Comparison of ENCODE assay signal across 15 cellular contexts in genomic region chr6:134529921-134530320, GRCh38.
DNase-seq lines count a peak whose midpoint lies in the region; ATAC-seq and TF ChIP-seq lines count a peak whose summit lies in the region.
"Had no signal": no experiment of that assay in that cellular context is flagged by ENCODE, and none has a peak within 500 bp of the region (broad histone marks: within the 10 kb centered on the region; RNA-seq: fewer than 3 reads in every experiment).

No MANE protein-coding gene starts in this region.

- H3K36me3 Mint-ChIP-seq in GM23338 (ENCODE audit: low read depth), result no peaks in the 10 kb centered on the region
- no peaks in the 10 kb centered on the region for H3K36me3 Mint-ChIP-seq in endothelial cell (ENCODE audit: low read depth, unreplicated experiment)
- H3K36me3 Mint-ChIP-seq: immature natural killer cell; stimulated activated memory B cell treated with anti-CD40 and anti-IgM and Interleukin-4, amounts not matched to agents 10 μg/mL and 1 μg/mL and 100 μg/mL, for 72 hours had no signal

- no peaks in the 10 kb centered on the region for H3F3A ChIP-seq in GM23338 (replicated peaks; ENCODE audit: low read depth)

- DNase-seq in A172 (ENCODE audit: low spot score) (peak; percentile 21), EL (peak; percentile 39), SW480 (ENCODE audit: low spot score) (peak; percentile 90), fibroblast of mammary gland (ENCODE audit: low read depth) (peak; percentile 68), NCI-H345 (lab: John Stamatoyannopoulos, UW) (no peak), GM23338 (ENCODE audit: low spot score) (no peak), endothelial cell (ENCODE audit: low spot score) (no peak), vagina (ENCODE audit: extremely low spot score in 2 of 2) (no peak)
- DNase-seq: activated CD4-positive, alpha-beta T cell treated with anti-CD3 and anti-CD28 coated beads for 36 hours; adrenal gland; immature natural killer cell; NCI-H187 had no signal

- TF ChIP-seq POLR2A in vagina (IDR thresholded peaks at IDR 0.05), result no peak

- intact Hi-C loops in vagina (cut with DNase I), result no loop called here

- no peak overlapping the region for H3K27ac ChIP-seq in GM23338 (ENCODE audit: low read depth)
- no peak overlapping the region for H3K27ac ChIP-seq in vagina
- H3K27ac ChIP-seq: adrenal gland, HL-60 had no signal

- H3K9me3 Mint-ChIP-seq in GM23338 (no peaks in the 10 kb centered on the region), endothelial cell (ENCODE audit: unreplicated experiment) (no peaks in the 10 kb centered on the region)
- H3K9me3 Mint-ChIP-seq: CD8-positive, alpha-beta memory T cell; immature natural killer cell; stimulated activated memory B cell treated with anti-CD40 and anti-IgM and Interleukin-4, amounts not matched to agents 10 μg/mL and 1 μg/mL and 100 μg/mL, for 72 hours had no signal

- H3K4me1 ChIP-seq in GM23338 (ENCODE audit: insufficient read depth) (no peaks in the 10 kb centered on the region), vagina (peaks cover 14% of the 10 kb centered on the region)
- H3K4me1 ChIP-seq: adrenal gland had no signal

- no peaks in the 10 kb centered on the region for H4K20me1 ChIP-seq in GM23338 (replicated peaks; ENCODE audit: insufficient read depth)

- H3K27me3 Mint-ChIP-seq in GM23338 (ENCODE audit: insufficient read depth, low read depth, poor library complexity) (peaks cover 2% of the 10 kb centered on the region), endothelial cell (ENCODE audit: unreplicated experiment) (peaks cover 2% of the 10 kb centered on the region)
- H3K27me3 Mint-ChIP-seq: activated CD4-positive, alpha-beta T cell treated with anti-CD3 and anti-CD28 coated beads for 36 hours had no signal

- H3K9me2 ChIP-seq in GM23338 (ENCODE audit: insufficient read depth), result 0 out of 2 replicates have a peak, but pooled peaks cover 10% of the 10 kb centered on the region

- no peak overlapping the region for H3K4me3 Mint-ChIP-seq in GM23338
- no peak overlapping the region for H3K4me3 Mint-ChIP-seq in endothelial cell (ENCODE audit: unreplicated experiment)
- H3K4me3 Mint-ChIP-seq: activated CD4-positive, alpha-beta T cell treated with anti-CD3 and anti-CD28 coated beads for 36 hours; CD8-positive, alpha-beta memory T cell; immature natural killer cell; stimulated activated memory B cell treated with anti-CD40 and anti-IgM and Interleukin-4, amounts not matched to agents 10 μg/mL and 1 μg/mL and 100 μg/mL, for 72 hours had no signal

- no peaks in the 10 kb centered on the region for H3K79me2 ChIP-seq in GM23338 (replicated peaks; ENCODE audit: insufficient read depth)

- no peak overlapping the region for H3K4me2 ChIP-seq in GM23338

- H3K27me3 ChIP-seq in GM23338 (ENCODE audit: insufficient read depth) (no peaks in the 10 kb centered on the region), vagina (no peaks in the 10 kb centered on the region)
- H3K27me3 ChIP-seq: adrenal gland had no signal

- H3K27ac Mint-ChIP-seq in GM23338 (no peak overlapping the region), endothelial cell (ENCODE audit: unreplicated experiment) (no peak overlapping the region)
- H3K27ac Mint-ChIP-seq: immature natural killer cell; stimulated activated memory B cell treated with anti-CD40 and anti-IgM and Interleukin-4, amounts not matched to agents 10 μg/mL and 1 μg/mL and 100 μg/mL, for 72 hours had no signal

- no peaks in the 10 kb centered on the region for H3K9me3 ChIP-seq in vagina
- H3K9me3 ChIP-seq: adrenal gland had no signal

- no peaks in the 10 kb centered on the region for H3K36me3 ChIP-seq in GM23338 (ENCODE audit: insufficient read depth)
- H3K36me3 ChIP-seq in vagina, result no peaks in the 10 kb centered on the region
- H3K36me3 ChIP-seq: adrenal gland had no signal

- no peak overlapping the region for H3K4me3 ChIP-seq in fibroblast of mammary gland (ENCODE audit: control insufficient read depth, low read depth, low read length)
- H3K4me3 ChIP-seq in GM23338, result no peak overlapping the region
- no peak overlapping the region for H3K4me3 ChIP-seq in vagina
- H3K4me3 ChIP-seq: adrenal gland had no signal

- H3K4me1 Mint-ChIP-seq in GM23338 (peaks cover 8% of the 10 kb centered on the region), endothelial cell (ENCODE audit: unreplicated experiment) (peaks cover 18% of the 10 kb centered on the region)
- H3K4me1 Mint-ChIP-seq: immature natural killer cell; stimulated activated memory B cell treated with anti-CD40 and anti-IgM and Interleukin-4, amounts not matched to agents 10 μg/mL and 1 μg/mL and 100 μg/mL, for 72 hours had no signal

- no peak overlapping the region for H2AFZ ChIP-seq in GM23338

- no peak for TF ChIP-seq CTCF in fibroblast of mammary gland (conservative IDR thresholded peaks at IDR 0.05; ENCODE audit: control insufficient read depth, insufficient read depth, low read depth, low read length)
- TF ChIP-seq CTCF in GM23338 (conservative IDR thresholded peaks at IDR 0.05; ENCODE audit: low read depth in 2 of 2), result no peak
- no peak for TF ChIP-seq CTCF in endothelial cell (IDR thresholded peaks at IDR 0.05; ENCODE audit: unreplicated experiment)
- no peak for TF ChIP-seq CTCF in vagina (IDR thresholded peaks at IDR 0.05)

- no peak for ATAC-seq in GM23338
- ATAC-seq: stimulated activated memory B cell treated with anti-CD40 and anti-IgM and Interleukin-4, amounts not matched to agents 10 μg/mL and 1 μg/mL and 100 μg/mL, for 72 hours had no signal

TF ChIP-seq in GM23338, 12 proteins besides CTCF, POLR2A, EP300 and RAD21 (continues in another document):
- no peak for TF ChIP-seq ZNF462 (CRISPR knock-in tag; IDR thresholded peaks at IDR 0.05)
- no peak for TF ChIP-seq ZNF331 (CRISPR knock-in tag; IDR thresholded peaks at IDR 0.05; ENCODE audit: low read depth)
- TF ChIP-seq EZH2phosphoT487 (IDR thresholded peaks at IDR 0.05; ENCODE audit: unreplicated experiment), result no peak
- TF ChIP-seq EZH2 (IDR thresholded peaks at IDR 0.05; ENCODE audit: low read depth, unreplicated experiment), result no peak

Comparison
In these comparisons a context has a peak if more than half of its experiments do, and no peak if none do; other contexts are left out.
1. DNase-seq: peak in A172 (single experiment), EL (single experiment), SW480 (single experiment) and fibroblast of mammary gland (single experiment); none in NCI-H345 (single experiment), GM23338 (single experiment), endothelial cell (single experiment) and vagina (0 of 2).